Comparison of ENCODE assay signal across 1 cellular context in genomic region chr6:107458687-107459282, GRCh38.
TF ChIP-seq lines count a peak whose summit lies in the region.

No MANE protein-coding gene starts in this region.

TF ChIP-seq in IMR-90, 13 proteins besides CTCF, POLR2A, EP300 and RAD21 (continued from another document):
- TF ChIP-seq RFX5 (IDR thresholded peaks at IDR 0.05; ENCODE audit: low read depth, low read length) (no peak), SMC3 (IDR thresholded peaks at IDR 0.05; ENCODE audit: low read depth, low read length) (no peak)
TF ChIP-seq in IMR-90: peak in this region for 0.
